In the genomic region with DNA sequence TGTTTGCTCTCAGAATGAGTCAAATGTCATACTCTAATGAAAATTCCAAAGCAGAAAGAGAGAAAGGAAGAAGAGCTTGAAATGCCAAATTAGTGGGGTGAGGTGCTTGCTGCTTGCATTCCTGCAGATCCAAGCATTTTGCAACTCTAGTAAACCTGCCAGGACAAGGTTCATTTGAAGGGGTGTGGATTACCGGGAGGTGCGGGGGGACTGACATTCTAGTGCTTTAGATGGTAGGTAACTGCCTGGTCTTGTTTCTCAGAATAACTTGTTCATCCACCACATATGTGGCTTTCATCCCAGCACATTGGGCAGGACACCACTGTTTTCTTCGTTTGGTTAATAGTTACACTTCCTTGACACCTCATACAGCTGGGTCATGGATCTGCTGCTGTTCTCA, we compare ENCODE assay signal across 10 cellular contexts.
A peak's percentile ranks its signal among the peaks of the same experiment; 100 is the strongest.
DNase-seq lines count a peak whose midpoint lies in the region; ATAC-seq and TF ChIP-seq lines count a peak whose summit lies in the region.
"Had no signal": no experiment of that assay in that cellular context is flagged by ENCODE, and none has a peak within 500 bp of the region (broad histone marks: within the 10 kb centered on the region; RNA-seq: fewer than 3 reads in every experiment).

No MANE protein-coding gene starts in this region.

- H3K36me3 ChIP-seq in colonic mucosa (no peaks in the 10 kb centered on the region), suprapubic skin (no peaks in the 10 kb centered on the region)

- TF ChIP-seq EP300 in Ishikawa (IDR thresholded peaks at IDR 0.05; ENCODE audit: borderline replicate concordance) (no peak), suprapubic skin (IDR thresholded peaks at IDR 0.05) (no peak)

- no peak for TF ChIP-seq RAD21 in Ishikawa (IDR thresholded peaks at IDR 0.05; ENCODE audit: low read depth)

- H3K27me3 ChIP-seq in colonic mucosa = no peaks in the 10 kb centered on the region
- no peaks in the 10 kb centered on the region for H3K27me3 ChIP-seq in suprapubic skin

- H3K4me1 ChIP-seq in colonic mucosa = no peaks in the 10 kb centered on the region
- peaks cover 66% of the 10 kb centered on the region for H3K4me1 ChIP-seq in suprapubic skin

- H3K27ac ChIP-seq in colonic mucosa (no peak overlapping the region), suprapubic skin (peak overlapping the region; percentile 64)

- no peaks in the 10 kb centered on the region for H3K9me3 ChIP-seq in colonic mucosa
- H3K9me3 ChIP-seq in suprapubic skin = no peaks in the 10 kb centered on the region

- WGBS in suprapubic skin = 17% methylated on average over 3 of the region's 3 CpGs

- H3K9ac ChIP-seq in colonic mucosa (ENCODE audit: low read depth in 2 of 2, low read length in 2 of 2) = no peak overlapping the region

- TF ChIP-seq POLR2A in suprapubic skin (IDR thresholded peaks at IDR 0.05) = no peak

- no peak overlapping the region for H3K4me3 ChIP-seq in colonic mucosa
- no peak overlapping the region for H3K4me3 ChIP-seq in suprapubic skin

- DNase-seq in colonic mucosa = peak; percentile 20
- peak; percentile 89 for DNase-seq in left kidney (ENCODE audit: low read depth, low spot score)
- peak in 1 of 2 donors; percentile 76 for DNase-seq in suprapubic skin (ENCODE audit: low spot score in 2 of 2)
- DNase-seq in KBM-7 = no peak
- no peak for DNase-seq in central memory CD4-positive, alpha-beta T cell
- no peak for DNase-seq in NCI-H146 (lab: John Stamatoyannopoulos, UW)
- DNase-seq: activated CD4-positive, CD25-positive, alpha-beta regulatory T cell treated with anti-CD3 and anti-CD28 coated beads, Interleukin-2, amount 50 U/mL, for 72 hours; NCI-H2081 treated with DMSO at 0.1 percent for 48 hours had no signal

- intact Hi-C loops in colonic mucosa (cut with DNase I) = loop anchor here (5.0 kb wide), 2 partner anchors 216 to 406 kb away; no protein-coding TSS in a partner anchor

- TF ChIP-seq CTCF in colonic mucosa (IDR thresholded peaks at IDR 0.05) (no peak), suprapubic skin (IDR thresholded peaks at IDR 0.05) (no peak)

- in situ Hi-C loops in KBM-7 (cut with MboI; ENCODE audit: low pct_unique_long_range_greater_than_20kb, low sequenced_read_pairs) = no loop called here

- ATAC-seq in HG02610 (IDR thresholded peaks at IDR 0.05; ENCODE audit: unreplicated experiment) = no peak

TF ChIP-seq in Ishikawa, 13 proteins besides CTCF, POLR2A, EP300 and RAD21:
- TF ChIP-seq CREB1 (IDR thresholded peaks at IDR 0.05; ENCODE audit: low read depth) (no peak), TEAD4 (IDR thresholded peaks at IDR 0.05) (peak; percentile 67), NFIC (IDR thresholded peaks at IDR 0.05) (no peak), YY1 (IDR thresholded peaks at IDR 0.05; ENCODE audit: low read depth) (no peak), CEBPB (IDR thresholded peaks at IDR 0.05) (no peak)
- TF ChIP-seq, protein P1, sequence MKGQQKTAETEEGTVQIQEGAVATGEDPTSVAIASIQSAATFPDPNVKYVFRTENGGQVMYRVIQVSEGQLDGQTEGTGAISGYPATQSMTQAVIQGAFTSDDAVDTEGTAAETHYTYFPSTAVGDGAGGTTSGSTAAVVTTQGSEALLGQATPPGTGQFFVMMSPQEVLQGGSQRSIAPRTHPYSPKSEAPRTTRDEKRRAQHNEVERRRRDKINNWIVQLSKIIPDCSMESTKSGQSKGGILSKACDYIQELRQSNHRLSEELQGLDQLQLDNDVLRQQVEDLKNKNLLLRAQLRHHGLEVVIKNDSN (IDR thresholded peaks at IDR 0.05) = no peak
- TF ChIP-seq, protein P2, sequence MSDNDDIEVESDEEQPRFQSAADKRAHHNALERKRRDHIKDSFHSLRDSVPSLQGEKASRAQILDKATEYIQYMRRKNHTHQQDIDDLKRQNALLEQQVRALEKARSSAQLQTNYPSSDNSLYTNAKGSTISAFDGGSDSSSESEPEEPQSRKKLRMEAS (IDR thresholded peaks at IDR 0.05) = no peak
- TF ChIP-seq, protein P3, sequence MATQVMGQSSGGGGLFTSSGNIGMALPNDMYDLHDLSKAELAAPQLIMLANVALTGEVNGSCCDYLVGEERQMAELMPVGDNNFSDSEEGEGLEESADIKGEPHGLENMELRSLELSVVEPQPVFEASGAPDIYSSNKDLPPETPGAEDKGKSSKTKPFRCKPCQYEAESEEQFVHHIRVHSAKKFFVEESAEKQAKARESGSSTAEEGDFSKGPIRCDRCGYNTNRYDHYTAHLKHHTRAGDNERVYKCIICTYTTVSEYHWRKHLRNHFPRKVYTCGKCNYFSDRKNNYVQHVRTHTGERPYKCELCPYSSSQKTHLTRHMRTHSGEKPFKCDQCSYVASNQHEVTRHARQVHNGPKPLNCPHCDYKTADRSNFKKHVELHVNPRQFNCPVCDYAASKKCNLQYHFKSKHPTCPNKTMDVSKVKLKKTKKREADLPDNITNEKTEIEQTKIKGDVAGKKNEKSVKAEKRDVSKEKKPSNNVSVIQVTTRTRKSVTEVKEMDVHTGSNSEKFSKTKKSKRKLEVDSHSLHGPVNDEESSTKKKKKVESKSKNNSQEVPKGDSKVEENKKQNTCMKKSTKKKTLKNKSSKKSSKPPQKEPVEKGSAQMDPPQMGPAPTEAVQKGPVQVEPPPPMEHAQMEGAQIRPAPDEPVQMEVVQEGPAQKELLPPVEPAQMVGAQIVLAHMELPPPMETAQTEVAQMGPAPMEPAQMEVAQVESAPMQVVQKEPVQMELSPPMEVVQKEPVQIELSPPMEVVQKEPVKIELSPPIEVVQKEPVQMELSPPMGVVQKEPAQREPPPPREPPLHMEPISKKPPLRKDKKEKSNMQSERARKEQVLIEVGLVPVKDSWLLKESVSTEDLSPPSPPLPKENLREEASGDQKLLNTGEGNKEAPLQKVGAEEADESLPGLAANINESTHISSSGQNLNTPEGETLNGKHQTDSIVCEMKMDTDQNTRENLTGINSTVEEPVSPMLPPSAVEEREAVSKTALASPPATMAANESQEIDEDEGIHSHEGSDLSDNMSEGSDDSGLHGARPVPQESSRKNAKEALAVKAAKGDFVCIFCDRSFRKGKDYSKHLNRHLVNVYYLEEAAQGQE (IDR thresholded peaks at IDR 0.05; ENCODE audit: low read depth) = no peak
TF ChIP-seq in Ishikawa: peak in this region for 1.

Comparison
In these comparisons a context has a peak if more than half of its experiments do, and no peak if none do; other contexts are left out.
1. DNase-seq: peak in colonic mucosa (single experiment) and left kidney (single experiment); none in KBM-7 (single experiment), central memory CD4-positive, alpha-beta T cell (single experiment) and NCI-H146 (single experiment).